In genomic region chr20:44109951-44110361, GRCh38 we compare ENCODE assay signal across 11 cellular contexts.
A peak's percentile ranks its signal among the peaks of the same experiment; 100 is the strongest.
DNase-seq lines count a peak whose midpoint lies in the region; ATAC-seq and TF ChIP-seq lines count a peak whose summit lies in the region.
"Had no signal": no experiment of that assay in that cellular context is flagged by ENCODE, and none has a peak within 500 bp of the region (broad histone marks: within the 10 kb centered on the region; RNA-seq: fewer than 3 reads in every experiment).

No MANE protein-coding gene starts in this region.

- H3K9me3 ChIP-seq in ascending aorta: no peaks in the 10 kb centered on the region
- no peaks in the 10 kb centered on the region for H3K9me3 ChIP-seq in right cardiac atrium (ENCODE audit: control insufficient read depth, low read length)

- TF ChIP-seq CTCF in 22Rv1 (IDR thresholded peaks at IDR 0.05) (peak; percentile 34), GM23338 (conservative IDR thresholded peaks at IDR 0.05; ENCODE audit: low read depth in 2 of 2) (peak; percentile 53 to 71), ascending aorta (IDR thresholded peaks at IDR 0.05) (peak in 2 of 3 experiments; percentile 13 to 22)

- H3K4me3 Mint-ChIP-seq in GM23338: no peak overlapping the region

- no peak overlapping the region for H3K27ac Mint-ChIP-seq in GM23338

- intact Hi-C loops in ascending aorta (cut with DNase I): no loop called here
- intact Hi-C loops in right cardiac atrium (cut with DNase I): no loop called here

- H3K27ac ChIP-seq in 22Rv1 (no peak overlapping the region), GM23338 (ENCODE audit: low read depth) (no peak overlapping the region), ascending aorta (no peak overlapping the region), right cardiac atrium (ENCODE audit: low read length) (no peak overlapping the region)
- H3K27ac ChIP-seq: tibial nerve had no signal

- WGBS in right cardiac atrium: 32% methylated on average over 5 of the region's 5 CpGs

- peaks cover 9% of the 10 kb centered on the region; the same call in 1 of the 2 replicates for H3K9me2 ChIP-seq in GM23338 (ENCODE audit: insufficient read depth)

- H3K4me1 ChIP-seq in GM23338 (ENCODE audit: insufficient read depth): no peaks in the 10 kb centered on the region
- H3K4me1 ChIP-seq in ascending aorta: peaks cover 5 to 8% of the 10 kb centered on the region in 2 donors
- no peaks in the 10 kb centered on the region for H3K4me1 ChIP-seq in right cardiac atrium (ENCODE audit: control insufficient read depth, insufficient read depth, low read length)
- H3K4me1 ChIP-seq: tibial nerve had no signal

- no peak overlapping the region for H3K4me3 ChIP-seq in GM23338
- H3K4me3 ChIP-seq in ascending aorta: no peak overlapping the region
- H3K4me3 ChIP-seq in right cardiac atrium (ENCODE audit: low read length): no peak overlapping the region
- H3K4me3 ChIP-seq: tibial nerve had no signal

- H3K4me2 ChIP-seq in GM23338: no peak overlapping the region

- no peaks in the 10 kb centered on the region for H3K36me3 ChIP-seq in GM23338 (ENCODE audit: insufficient read depth)
- peaks cover 15 to 28% of the 10 kb centered on the region in 2 donors for H3K36me3 ChIP-seq in ascending aorta
- H3K36me3 ChIP-seq: tibial nerve had no signal

- no peaks in the 10 kb centered on the region for H3K4me1 Mint-ChIP-seq in GM23338

- H3K9me3 Mint-ChIP-seq in GM23338: peaks cover 29% of the 10 kb centered on the region

- DNase-seq in GM23338 (ENCODE audit: low spot score): peak; percentile 75
- peak in 1 of 2 donors; percentile 59 for DNase-seq in ascending aorta (ENCODE audit: low spot score in 2 of 2)
- peak in 2 of 3 donors; percentile 59 to 62 for DNase-seq in right cardiac atrium
- DNase-seq in stimulated activated naive CD8-positive, alpha-beta T cell treated with anti-CD3 and anti-CD28 coated beads, Interleukin-15, Interleukin-2, amounts not matched to agents 100 U/mL and 50 U/mL, for 24 hours: no peak
- no peak for DNase-seq in kidney tubule cell (ENCODE audit: low spot score)
- DNase-seq in epidermal melanocyte (ENCODE audit: insufficient read length, low spot score): no peak
- DNase-seq: NCI-H1694 treated with DMSO at 0.1 percent for 48 hours, T-helper 2 cell had no signal

- no peaks in the 10 kb centered on the region for H4K20me1 ChIP-seq in GM23338 (replicated peaks; ENCODE audit: insufficient read depth)

- H3F3A ChIP-seq in GM23338 (replicated peaks; ENCODE audit: low read depth): no peaks in the 10 kb centered on the region

- H3K27me3 Mint-ChIP-seq in GM23338 (ENCODE audit: insufficient read depth, low read depth, poor library complexity): peaks cover 3% of the 10 kb centered on the region

- no peak overlapping the region for H2AFZ ChIP-seq in GM23338

- ATAC-seq in GM23338 (peak; percentile 91), right cardiac atrium (no peak), HG03045 (IDR thresholded peaks at IDR 0.05; ENCODE audit: unreplicated experiment) (no peak)
- no peak for ATAC-seq in stimulated activated naive CD8-positive, alpha-beta T cell treated with anti-CD3 and anti-CD28 coated beads, Interleukin-15, Interleukin-2, amounts not matched to agents 100 U/mL and 50 U/mL, for 24 hours

- no peaks in the 10 kb centered on the region for H3K27me3 ChIP-seq in GM23338 (ENCODE audit: insufficient read depth)
- no peaks in the 10 kb centered on the region for H3K27me3 ChIP-seq in ascending aorta
- H3K27me3 ChIP-seq in right cardiac atrium (ENCODE audit: control insufficient read depth, insufficient read depth): no peaks in the 10 kb centered on the region

- H3K79me2 ChIP-seq in GM23338 (replicated peaks; ENCODE audit: insufficient read depth): no peaks in the 10 kb centered on the region

- H3K36me3 Mint-ChIP-seq in GM23338 (ENCODE audit: low read depth): peaks cover 5% of the 10 kb centered on the region; the same call in 1 of the 3 replicates

TF ChIP-seq in GM23338, 12 proteins besides CTCF, POLR2A, EP300 and RAD21:
- TF ChIP-seq ZNF462 (CRISPR knock-in tag; IDR thresholded peaks at IDR 0.05) (0 out of 2 replicates have a peak, but pooled peaks have one; percentile 19), NANOG (IDR thresholded peaks at IDR 0.05; ENCODE audit: borderline replicate concordance) (no peak)

Comparison
In these comparisons a context has a peak if more than half of its experiments do, and no peak if none do; other contexts are left out.
1. DNase-seq: peak in GM23338 (single experiment) and right cardiac atrium (2 of 3); none in stimulated activated naive CD8-positive, alpha-beta T cell treated with anti-CD3 and anti-CD28 coated beads, Interleukin-15, Interleukin-2, amounts not matched to agents 100 U/mL and 50 U/mL, for 24 hours (single experiment), kidney tubule cell (single experiment) and epidermal melanocyte (single experiment).
2. Peak in every context shown above with its lines, with median percentiles within 50 percentile points of each other: CTCF ChIP-seq.